In genomic region chr9:110891760-110892159, GRCh38 we compare ENCODE assay signal across 21 cellular contexts.
A peak's percentile ranks its signal among the peaks of the same experiment; 100 is the strongest.
DNase-seq lines count a peak whose midpoint lies in the region; ATAC-seq and TF ChIP-seq lines count a peak whose summit lies in the region.
"Had no signal": no experiment of that assay in that cellular context is flagged by ENCODE, and none has a peak within 500 bp of the region (broad histone marks: within the 10 kb centered on the region; RNA-seq: fewer than 3 reads in every experiment).

No MANE protein-coding gene starts in this region.

- H3K36me3 ChIP-seq in PC-3 (ENCODE audit: low read depth, low read length): peaks cover 26% of the 10 kb centered on the region
- H3K36me3 ChIP-seq in fibroblast of lung (ENCODE audit: control insufficient read depth, insufficient read depth, low read length): peaks cover 4% of the 10 kb centered on the region
- H3K36me3 ChIP-seq in upper lobe of right lung: no peaks in the 10 kb centered on the region
- H3K36me3 ChIP-seq: thoracic aorta had no signal

- no peak overlapping the region for H2BK12ac ChIP-seq in H9 (ENCODE audit: insufficient read length, low read depth, low read length)

- no peak overlapping the region for H3K18ac ChIP-seq in H9 (ENCODE audit: insufficient read length, low read depth, low read length)

- no peaks in the 10 kb centered on the region for H3K27me3 Mint-ChIP-seq in H9 (ENCODE audit: low read depth)
- H3K27me3 Mint-ChIP-seq: activated CD4-positive, alpha-beta memory T cell treated with anti-CD3 and anti-CD28 coated beads for 36 hours; activated naive CD8-positive, alpha-beta T cell treated with anti-CD3 and anti-CD28 coated beads, Interleukin-2, amount 10 ng/mL, durations not matched to agents 7 days and 5 days; central memory CD8-positive, alpha-beta T cell had no signal

- no peak overlapping the region for H2BK120ac ChIP-seq in H9 (ENCODE audit: low read depth, low read length, poor library complexity, severe bottlenecking)

- H3K4me3 ChIP-seq in PC-3 (ENCODE audit: low read length) (no peak overlapping the region), fibroblast of lung (replicated peaks in 1 of 4; ENCODE audit: control extremely low read depth in 1 of 4, insufficient read depth in 1 of 4, low read depth in 3 of 4, low read length in 4 of 4) (no peak overlapping the region), upper lobe of right lung (no peak overlapping the region)
- H3K4me3 ChIP-seq: thoracic aorta had no signal

- no peak overlapping the region for H2AFZ ChIP-seq in PC-3 (ENCODE audit: low read length)
- H2AFZ ChIP-seq in fibroblast of lung (ENCODE audit: low read length): no peak overlapping the region
- no peak overlapping the region for H2AFZ ChIP-seq in H9 (ENCODE audit: low read length)

- no peak overlapping the region for H2AK5ac ChIP-seq in H9 (ENCODE audit: insufficient read length, low read length)

- intact Hi-C loops in PC-3 (cut with micrococcal nuclease): no loop called here
- intact Hi-C loops in upper lobe of right lung (cut with DNase I): no loop called here

- CTCF ChIA-PET in PC-3 (lab: Charles Lee): no interaction called here

- H3K14ac ChIP-seq in H9 (ENCODE audit: insufficient read depth, low read length): no peak overlapping the region

- H3K27me3 ChIP-seq in PC-3 (ENCODE audit: low read length): no peaks in the 10 kb centered on the region
- H3K27me3 ChIP-seq in fibroblast of lung (ENCODE audit: control insufficient read depth, insufficient read depth, low read length): no peaks in the 10 kb centered on the region
- no peaks in the 10 kb centered on the region for H3K27me3 ChIP-seq in upper lobe of right lung
- no peaks in the 10 kb centered on the region for H3K27me3 ChIP-seq in H9 (ENCODE audit: insufficient read depth, low read length)

- no peaks in the 10 kb centered on the region for H3F3A ChIP-seq in PC-3 (ENCODE audit: low read length, unreplicated experiment)

- H4K8ac ChIP-seq in H9 (replicated peaks; ENCODE audit: insufficient read length, low read depth, low read length): no peak overlapping the region

- DNase-seq in DMS53 (lab: John Stamatoyannopoulos, UW) (peak; percentile 27), DMS53 treated with DMSO at 0.1 percent for 48 hours (lab: John Stamatoyannopoulos, UW; ENCODE audit: unreplicated experiment) (no peak), PC-3 (peak; percentile 66), fibroblast of lung (ENCODE audit: low read depth in 2 of 2) (peak; percentile 29 to 54), upper lobe of right lung (no peak), H9 (no peak)
- DNase-seq in activated CD4-positive, CD25-positive, alpha-beta regulatory T cell (lab: John Stamatoyannopoulos, UW): no peak
- DNase-seq: activated CD4-positive, alpha-beta memory T cell treated with anti-CD3 and anti-CD28 coated beads for 36 hours; activated naive CD8-positive, alpha-beta T cell treated with anti-CD3 and anti-CD28 coated beads, Interleukin-2, amount 10 ng/mL, durations not matched to agents 7 days and 5 days; activated T-cell treated with anti-CD3 and anti-CD28 coated beads, Interleukin-2, amount 50 U/mL, for 4 hours; CD8-positive, alpha-beta T cell; left cardiac atrium; NCI-H1436; NCI-H226; nucleus accumbens; stimulated activated CD4-positive, alpha-beta T cell treated with anti-CD3 and anti-CD28 coated beads, Interleukin-4, amount 100 ng/mL, for 24 hours had no signal

- H3K79me2 ChIP-seq in PC-3 (ENCODE audit: low read length) (peaks cover 71% of the 10 kb centered on the region), fibroblast of lung (ENCODE audit: control insufficient read depth, insufficient read depth, low read length) (peaks cover 66% of the 10 kb centered on the region), H9 (ENCODE audit: insufficient read depth, low read length) (no peaks in the 10 kb centered on the region)

- H3K4me1 Mint-ChIP-seq in H9: peaks cover 0 to 10% of the 10 kb centered on the region in 2 experiments; a peak in 1 of 4 replicates
- H3K4me1 Mint-ChIP-seq: activated naive CD8-positive, alpha-beta T cell treated with anti-CD3 and anti-CD28 coated beads, Interleukin-2, amount 10 ng/mL, durations not matched to agents 7 days and 5 days; central memory CD8-positive, alpha-beta T cell had no signal

- H4K5ac ChIP-seq in H9 (ENCODE audit: insufficient read length, low read depth, low read length): no peak overlapping the region

- no TSS peak for BruUV-seq in PC-3 (replicated peaks; lab: Mats Ljungman, UMichigan)

- H3K9me3 Mint-ChIP-seq in H9: peaks cover 2 to 3% of the 10 kb centered on the region in 2 experiments; a peak in 4 of 5 replicates
- H3K9me3 Mint-ChIP-seq: activated naive CD8-positive, alpha-beta T cell treated with anti-CD3 and anti-CD28 coated beads, Interleukin-2, amount 10 ng/mL, durations not matched to agents 7 days and 5 days; activated T-cell treated with anti-CD3 and anti-CD28 coated beads, Interleukin-2, amount 50 U/mL, for 4 hours; CD8-positive, alpha-beta T cell had no signal

- no peak overlapping the region for H3T11ph ChIP-seq in H9 (ENCODE audit: low read length)

- ATAC-seq in PC-3: peak; percentile 78
- ATAC-seq in upper lobe of right lung: peak; percentile 51
- no peak for ATAC-seq in GM19395 (IDR thresholded peaks at IDR 0.05; ENCODE audit: unreplicated experiment)
- ATAC-seq: activated T-cell treated with anti-CD3 and anti-CD28 coated beads, Interleukin-2, amount 50 U/mL, for 4 hours; CD8-positive, alpha-beta T cell; left cardiac atrium had no signal

- no CpG with 5 or more reads among the region's 3 CpGs for WGBS in H9 (ENCODE audit: extremely low coverage, insufficient read length, low lambda C conversion rate)

- no peak overlapping the region for H2BK20ac ChIP-seq in H9 (ENCODE audit: low read depth, low read length, poor library complexity, severe bottlenecking)

- no peak overlapping the region for H2BK5ac ChIP-seq in H9 (ENCODE audit: insufficient read length, low read length)

- H3K4ac ChIP-seq in H9 (ENCODE audit: low read depth, low read length): no peak overlapping the region

- H3K9me2 ChIP-seq in PC-3 (replicated peaks; ENCODE audit: low read length): no peaks in the 10 kb centered on the region

- no peaks in the 10 kb centered on the region for H3K79me1 ChIP-seq in H9 (ENCODE audit: insufficient read depth, low read depth, low read length, poor library complexity, severe bottlenecking)

- no peaks in the 10 kb centered on the region for H3K23me2 ChIP-seq in H9 (ENCODE audit: insufficient read length, low read depth, low read length, poor library complexity, severe bottlenecking)

- H3K36me3 Mint-ChIP-seq in H9 (ENCODE audit: insufficient read depth in 1 of 3, low read depth in 3 of 3): peaks cover 2 to 4% (median 2%) of the 10 kb centered on the region in 3 experiments; a peak in 5 of 7 replicates
- H3K36me3 Mint-ChIP-seq: activated CD4-positive, alpha-beta memory T cell treated with anti-CD3 and anti-CD28 coated beads for 36 hours; activated naive CD8-positive, alpha-beta T cell treated with anti-CD3 and anti-CD28 coated beads, Interleukin-2, amount 10 ng/mL, durations not matched to agents 7 days and 5 days; CD8-positive, alpha-beta T cell had no signal

- no peak overlapping the region for H4K91ac ChIP-seq in H9 (ENCODE audit: insufficient read length, low read depth, low read length)

- TF ChIP-seq CTCF in PC-3 (conservative IDR thresholded peaks at IDR 0.05; ENCODE audit: low read depth, low read length) (no peak), fibroblast of lung (conservative IDR thresholded peaks at IDR 0.05 in 1 of 2, IDR thresholded peaks at IDR 0.05 in 1 of 2; ENCODE audit: low read depth in 1 of 2, low read length in 2 of 2) (no peak), upper lobe of right lung (IDR thresholded peaks at IDR 0.05) (no peak), H9 (conservative IDR thresholded peaks at IDR 0.05) (no peak)

- no peak overlapping the region for H3K23ac ChIP-seq in H9 (ENCODE audit: insufficient read length, low read depth, low read length)

- no peak overlapping the region for H2BK15ac ChIP-seq in H9 (ENCODE audit: low read depth, low read length)

- H3K4me2 ChIP-seq in PC-3 (ENCODE audit: low read length) (peak overlapping the region; percentile 12; the same call in 1 of the 2 replicates), fibroblast of lung (ENCODE audit: extremely low read depth, insufficient read depth, low read length) (no peak overlapping the region), H9 (ENCODE audit: insufficient read depth, insufficient read length, low read length) (no peak overlapping the region)
- H3K4me2 ChIP-seq: KMS-11 had no signal

- H4K20me1 ChIP-seq in PC-3 (ENCODE audit: low read length) (no peaks in the 10 kb centered on the region), fibroblast of lung (ENCODE audit: control insufficient read depth, extremely low read depth, insufficient read depth, low read length) (no peaks in the 10 kb centered on the region), H9 (ENCODE audit: control insufficient read depth, insufficient read depth, insufficient read length) (no peaks in the 10 kb centered on the region)

- H3K9me3 ChIP-seq in PC-3 (ENCODE audit: low read length) (no peaks in the 10 kb centered on the region), fibroblast of lung (ENCODE audit: control insufficient read depth, insufficient read depth, low read depth, low read length) (no peaks in the 10 kb centered on the region), upper lobe of right lung (no peaks in the 10 kb centered on the region), H9 (ENCODE audit: control insufficient read depth, low read depth, low read length) (no peaks in the 10 kb centered on the region)
- H3K9me3 ChIP-seq: thoracic aorta had no signal

- peak overlapping the region; percentile 57 for H3K27ac ChIP-seq in PC-3 (ENCODE audit: low read length)
- no peak overlapping the region for H3K27ac ChIP-seq in fibroblast of lung (ENCODE audit: insufficient read depth, low read length)
- H3K27ac ChIP-seq in upper lobe of right lung: no peak overlapping the region
- H3K27ac ChIP-seq in H9 (ENCODE audit: insufficient read length, low read depth, low read length): no peak overlapping the region
- H3K27ac ChIP-seq: 22Rv1, KMS-11 had no signal

- H3K9ac ChIP-seq in PC-3 (ENCODE audit: low read length): no peak overlapping the region
- H3K9ac ChIP-seq in fibroblast of lung (ENCODE audit: insufficient read depth, low read length): no peak overlapping the region
- no peak overlapping the region for H3K9ac ChIP-seq in H9 (ENCODE audit: extremely low read depth, insufficient read length, low read length)
- H3K9ac ChIP-seq: KMS-11 had no signal

- H3K27ac Mint-ChIP-seq in H9: no peak overlapping the region
- H3K27ac Mint-ChIP-seq: activated CD4-positive, alpha-beta memory T cell treated with anti-CD3 and anti-CD28 coated beads for 36 hours; activated naive CD8-positive, alpha-beta T cell treated with anti-CD3 and anti-CD28 coated beads, Interleukin-2, amount 10 ng/mL, durations not matched to agents 7 days and 5 days; CD8-positive, alpha-beta T cell had no signal

- POLR2A ChIA-PET in PC-3 (lab: Charles Lee; ENCODE audit: unreplicated experiment): no interaction called here

- H3K56ac ChIP-seq in H9 (ENCODE audit: insufficient read length, low read depth, low read length): no peak overlapping the region

- peaks cover 25% of the 10 kb centered on the region for H3K4me1 ChIP-seq in PC-3 (ENCODE audit: insufficient read depth, low read length)
- H3K4me1 ChIP-seq in fibroblast of lung (ENCODE audit: control insufficient read depth, extremely low read depth, insufficient read depth, low read length): peaks cover 8% of the 10 kb centered on the region
- no peaks in the 10 kb centered on the region for H3K4me1 ChIP-seq in upper lobe of right lung
- H3K4me1 ChIP-seq in H9 (ENCODE audit: insufficient read depth, low read length): no peaks in the 10 kb centered on the region

- H3K4me3 Mint-ChIP-seq in H9: no peak overlapping the region
- H3K4me3 Mint-ChIP-seq: activated CD4-positive, alpha-beta memory T cell treated with anti-CD3 and anti-CD28 coated beads for 36 hours; activated naive CD8-positive, alpha-beta T cell treated with anti-CD3 and anti-CD28 coated beads, Interleukin-2, amount 10 ng/mL, durations not matched to agents 7 days and 5 days; activated T-cell treated with anti-CD3 and anti-CD28 coated beads, Interleukin-2, amount 50 U/mL, for 4 hours; CD8-positive, alpha-beta T cell; central memory CD8-positive, alpha-beta T cell had no signal

Comparison
In these comparisons a context has a peak if more than half of its experiments do, and no peak if none do; other contexts are left out.
1. DNase-seq: peak in DMS53 (single experiment), PC-3 (single experiment) and fibroblast of lung (2 of 2); none in DMS53 treated with DMSO at 0.1 percent for 48 hours (single experiment), upper lobe of right lung (single experiment), H9 (single experiment) and activated CD4-positive, CD25-positive, alpha-beta regulatory T cell (0 of 4).